In genomic region chr3:115436767-115437301, GRCh38 we compare ENCODE assay signal across 10 cellular contexts.
DNase-seq lines count a peak whose midpoint lies in the region; ATAC-seq and TF ChIP-seq lines count a peak whose summit lies in the region.
"Had no signal": no experiment of that assay in that cellular context is flagged by ENCODE, and none has a peak within 500 bp of the region (broad histone marks: within the 10 kb centered on the region; RNA-seq: fewer than 3 reads in every experiment).

No MANE protein-coding gene starts in this region.

- H4K8ac ChIP-seq in mesenchymal stem cell (ENCODE audit: low read length): no peak overlapping the region

- peak overlapping the region; percentile 29 for H3K9ac ChIP-seq in mesenchymal stem cell (ENCODE audit: low read length)
- H3K9ac ChIP-seq in Karpas-422 (ENCODE audit: low read length): no peak overlapping the region

- no peak overlapping the region for H2BK15ac ChIP-seq in mesenchymal stem cell (ENCODE audit: low read depth, poor library complexity, severe bottlenecking)

- H3K4me3 ChIP-seq in NB4 (ENCODE audit: low read depth, low read length): no peak overlapping the region
- no peak overlapping the region for H3K4me3 ChIP-seq in mesenchymal stem cell (ENCODE audit: insufficient read depth in 1 of 2, low read depth in 1 of 2, low read length in 2 of 2)
- no peak overlapping the region for H3K4me3 ChIP-seq in prostate gland
- H3K4me3 ChIP-seq in Karpas-422 (ENCODE audit: low read length): no peak overlapping the region
- H3K4me3 ChIP-seq: ovary had no signal

- no peak overlapping the region for H3K27ac Mint-ChIP-seq in T-helper 17 cell

- H3K4me3 Mint-ChIP-seq in T-helper 17 cell: no peak overlapping the region

- no peaks in the 10 kb centered on the region for H3K9me2 ChIP-seq in Karpas-422 (replicated peaks; ENCODE audit: insufficient read depth, low read length)

- H3K79me2 ChIP-seq in Karpas-422 (ENCODE audit: low read length): no peaks in the 10 kb centered on the region

- H3K4ac ChIP-seq in mesenchymal stem cell (ENCODE audit: low read depth in 1 of 2, low read length in 2 of 2): no peak overlapping the region

- H3K4me2 ChIP-seq in mesenchymal stem cell (ENCODE audit: low read length, poor library complexity, severe bottlenecking) (no peak overlapping the region), Karpas-422 (ENCODE audit: low read depth, low read length, poor library complexity, severe bottlenecking) (no peak overlapping the region)

- 15% methylated on average over 4 of the region's 5 CpGs for WGBS in mesenchymal stem cell
- 58% methylated on average over 5 of the region's 5 CpGs for WGBS in prostate gland

- H3K79me1 ChIP-seq in mesenchymal stem cell (replicated peaks; ENCODE audit: low read length, poor library complexity, severe bottlenecking): no peaks in the 10 kb centered on the region

- H3K9me3 ChIP-seq in mesenchymal stem cell (ENCODE audit: control insufficient read depth, low read length) (no peaks in the 10 kb centered on the region), prostate gland (no peaks in the 10 kb centered on the region), Karpas-422 (ENCODE audit: low read length) (no peaks in the 10 kb centered on the region), T-helper 17 cell (ENCODE audit: control insufficient read depth, low read length, poor library complexity, severe bottlenecking) (no peaks in the 10 kb centered on the region)
- H3K9me3 ChIP-seq: ovary had no signal

- no peak overlapping the region for H3K23ac ChIP-seq in mesenchymal stem cell (ENCODE audit: low read length in 2 of 2)

- no peak for ATAC-seq in T-helper 17 cell

- peak; percentile 2 for TF ChIP-seq CTCF in NB4 (IDR thresholded peaks at IDR 0.05; ENCODE audit: low read depth, low read length)
- no peak for TF ChIP-seq CTCF in prostate gland (IDR thresholded peaks at IDR 0.05)

- intact Hi-C loops in prostate gland (cut with DNase I): no loop called here

- peak; percentile 40 for DNase-seq in ELF-1 (ENCODE audit: low read depth, low spot score)
- DNase-seq in NB4 (ENCODE audit: low read depth): peak; percentile 48
- DNase-seq in astrocyte of the hippocampus (ENCODE audit: low read depth, low spot score): peak; percentile 93
- DNase-seq in mesenchymal stem cell: peak; percentile 94
- no peak for DNase-seq in prostate gland (ENCODE audit: low spot score)
- DNase-seq in Karpas-422: no peak
- DNase-seq in T-helper 17 cell: no peak
- DNase-seq in NCI-H1436 (lab: John Stamatoyannopoulos, UW): no peak
- DNase-seq: effector CD4-positive, alpha-beta T cell; ovary had no signal

- H4K91ac ChIP-seq in mesenchymal stem cell (ENCODE audit: low read length): no peak overlapping the region

- no peak overlapping the region for H2BK12ac ChIP-seq in mesenchymal stem cell (ENCODE audit: low read length in 2 of 2)

- no peak overlapping the region for H2AFZ ChIP-seq in mesenchymal stem cell (ENCODE audit: low read depth, low read length)
- no peak overlapping the region for H2AFZ ChIP-seq in Karpas-422 (ENCODE audit: low read length)

- H3K27me3 Mint-ChIP-seq in T-helper 17 cell: no peaks in the 10 kb centered on the region

- no peaks in the 10 kb centered on the region for H3K4me1 Mint-ChIP-seq in T-helper 17 cell

- no peak overlapping the region for H2AK5ac ChIP-seq in mesenchymal stem cell (ENCODE audit: low read length, severe bottlenecking)

- H2BK5ac ChIP-seq in mesenchymal stem cell (ENCODE audit: low read depth, low read length, poor library complexity, severe bottlenecking): no peak overlapping the region

- H3K18ac ChIP-seq in mesenchymal stem cell (ENCODE audit: low read depth in 1 of 2, low read length in 2 of 2): no peak overlapping the region

- H2BK120ac ChIP-seq in mesenchymal stem cell (ENCODE audit: low read depth, low read length): no peak overlapping the region

- H3K4me1 ChIP-seq in mesenchymal stem cell (ENCODE audit: control insufficient read depth, insufficient read depth, low read depth, low read length): no peaks in the 10 kb centered on the region
- no peaks in the 10 kb centered on the region for H3K4me1 ChIP-seq in prostate gland (replicated peaks)
- H3K4me1 ChIP-seq in Karpas-422 (ENCODE audit: low read length): no peaks in the 10 kb centered on the region

- no peak for TF ChIP-seq POLR2A in NB4 (IDR thresholded peaks at IDR 0.05; ENCODE audit: extremely low read depth, insufficient read length)
- no peak for TF ChIP-seq POLR2A in prostate gland (IDR thresholded peaks at IDR 0.05)

- H3K27ac ChIP-seq in mesenchymal stem cell (ENCODE audit: low read length, poor library complexity, severe bottlenecking): no peak overlapping the region
- no peak overlapping the region for H3K27ac ChIP-seq in prostate gland
- H3K27ac ChIP-seq in Karpas-422 (ENCODE audit: low read length): no peak overlapping the region
- H3K27ac ChIP-seq: ovary had no signal

- H3K36me3 ChIP-seq in mesenchymal stem cell (ENCODE audit: control insufficient read depth in 1 of 2, insufficient read depth in 2 of 2, low read depth in 1 of 2, low read length in 2 of 2) (no peaks in the 10 kb centered on the region), prostate gland (no peaks in the 10 kb centered on the region), Karpas-422 (ENCODE audit: insufficient read depth, low read length) (no peaks in the 10 kb centered on the region)
- H3K36me3 ChIP-seq: ovary had no signal

- no peak overlapping the region for H3K14ac ChIP-seq in mesenchymal stem cell (ENCODE audit: low read length in 2 of 2)

- H3K27me3 ChIP-seq in mesenchymal stem cell (ENCODE audit: control insufficient read depth in 1 of 2, insufficient read depth in 1 of 2, low read length in 2 of 2) (no peaks in the 10 kb centered on the region), prostate gland (replicated peaks; ENCODE audit: insufficient read depth) (no peaks in the 10 kb centered on the region), Karpas-422 (ENCODE audit: low read length) (no peaks in the 10 kb centered on the region)
- H3K27me3 ChIP-seq: ovary had no signal

- no peaks in the 10 kb centered on the region for H3K36me3 Mint-ChIP-seq in T-helper 17 cell (ENCODE audit: low read depth)

- H4K20me1 ChIP-seq in Karpas-422 (ENCODE audit: insufficient read depth, low read depth, low read length): no peaks in the 10 kb centered on the region

Comparison
In these comparisons a context has a peak if more than half of its experiments do, and no peak if none do; other contexts are left out.
1. DNase-seq: peak in ELF-1 (single experiment), NB4 (single experiment), astrocyte of the hippocampus (single experiment) and mesenchymal stem cell (single experiment); none in prostate gland (single experiment), Karpas-422 (single experiment), T-helper 17 cell (0 of 3) and NCI-H1436 (single experiment).